In genomic region chr17:60678118-60678444, GRCh38 we compare ENCODE assay signal across 8 cellular contexts. TPM values are rescaled to one million over a fixed set of nuclear protein-coding genes. Genes with fewer than 3 reads are reported as not detected.
A peak's percentile ranks its signal among the peaks of the same experiment; 100 is the strongest.
DNase-seq lines count a peak whose midpoint lies in the region; ATAC-seq, FAIRE-seq and TF ChIP-seq lines count a peak whose summit lies in the region.

No MANE protein-coding gene starts in this region.

- H3K27ac Mint-ChIP-seq in naive thymus-derived CD8-positive, alpha-beta T cell: peak overlapping the region; percentile 88 to 100 (median 97)

- no peak for DNase-seq in Jurkat, Clone E6-1 (ENCODE audit: low read depth, low spot score)
- DNase-seq in naive thymus-derived CD8-positive, alpha-beta T cell: no peak
- DNase-seq in C1 segment of cervical spinal cord (lab: John Stamatoyannopoulos, UW): no peak
- DNase-seq in globus pallidus (ENCODE audit: low spot score): no peak
- DNase-seq in D721Med (ENCODE audit: insufficient read length, low spot score): no peak

- peaks cover 0 to 3% (median 0%) of the 10 kb centered on the region in 9 donors for H3K9me3 Mint-ChIP-seq in naive thymus-derived CD8-positive, alpha-beta T cell

- no peak for FAIRE-seq in D721Med (lab: Jason Lieb, UNC)

- H3K27me3 Mint-ChIP-seq in naive thymus-derived CD8-positive, alpha-beta T cell: no peaks in the 10 kb centered on the region

- H3K4me3 ChIP-seq in Jurkat, Clone E6-1 (ENCODE audit: low read length): peak overlapping the region; percentile 83

- TF ChIP-seq CTCF in C4-2B (conservative IDR thresholded peaks at IDR 0.05) (no peak), D721Med (IDR thresholded peaks at IDR 0.05; ENCODE audit: insufficient read depth, missing control alignments) (no peak)

- POLR2A ChIA-PET in naive thymus-derived CD8-positive, alpha-beta T cell (lab: Charles Lee): interaction anchor here (1.1 to 2.0 kb wide), 4 partner anchors 9 to 1468 kb away, joined by 3 to 20 read pairs (median 10); partner anchors contain the start of genes PPM1D, SMG8 and USP32

- H3K27ac ChIP-seq in C4-2B: peak overlapping the region; percentile 54
- H3K27ac ChIP-seq in cingulate gyrus (ENCODE audit: low read depth, low read length): peak overlapping the region; percentile 97

- peaks cover 11 to 29% (median 24%) of the 10 kb centered on the region in 4 donors for H3K4me1 Mint-ChIP-seq in naive thymus-derived CD8-positive, alpha-beta T cell

- H3K4me3 Mint-ChIP-seq in naive thymus-derived CD8-positive, alpha-beta T cell: peak overlapping the region; percentile 92 to 100 (median 97)

- H3K36me3 Mint-ChIP-seq in naive thymus-derived CD8-positive, alpha-beta T cell: peaks cover 0 to 15% (median 0%) of the 10 kb centered on the region in 3 donors

- ATAC-seq in naive thymus-derived CD8-positive, alpha-beta T cell: no peak
- no peak for ATAC-seq in HG02885 (IDR thresholded peaks at IDR 0.05; ENCODE audit: poor library complexity, unreplicated experiment)

RNA-seq across cellular contexts. Expression of gene BCAS3, which starts 0.4 kb away (rescaled TPM):
- 7.9 TPM for polyA plus RNA-seq in Jurkat, Clone E6-1 (2012; ENCODE audit: insufficient read depth, insufficient read length)
- 10 to 100 TPM; 35.5 to 41.4 TPM for total RNA-seq in naive thymus-derived CD8-positive, alpha-beta T cell
- 10 to 100 TPM; 25.7 to 32.8 (median 26.6) TPM for polyA plus RNA-seq in naive thymus-derived CD8-positive, alpha-beta T cell
